ENCODE assay signal across 9 cellular contexts in genomic region chr7:116985575-116985974, GRCh38.
"Had no signal": no experiment of that assay in that cellular context is flagged by ENCODE, and none has a peak within 500 bp of the region (broad histone marks: within the 10 kb centered on the region; RNA-seq: fewer than 3 reads in every experiment).

No MANE protein-coding gene starts in this region.

- H3K27me3 ChIP-seq: MG63, SJSA1 had no signal

- H3K27ac ChIP-seq: SJSA1, SK-N-MC had no signal

- H3K4me1 ChIP-seq: SJSA1 had no signal

- H3K4me3 ChIP-seq: MG63, SJSA1, SK-N-MC had no signal

- H3K36me3 ChIP-seq: MG63, SJSA1 had no signal

- H3K9me3 ChIP-seq: MG63, SJSA1 had no signal

- DNase-seq: KG1, MG63, NCI-H2171, NCI-H226, NCI-H510A, Right ventricle myocardium superior, SIG-M5 had no signal
